ENCODE assay signal across 9 cellular contexts in the genomic region with DNA sequence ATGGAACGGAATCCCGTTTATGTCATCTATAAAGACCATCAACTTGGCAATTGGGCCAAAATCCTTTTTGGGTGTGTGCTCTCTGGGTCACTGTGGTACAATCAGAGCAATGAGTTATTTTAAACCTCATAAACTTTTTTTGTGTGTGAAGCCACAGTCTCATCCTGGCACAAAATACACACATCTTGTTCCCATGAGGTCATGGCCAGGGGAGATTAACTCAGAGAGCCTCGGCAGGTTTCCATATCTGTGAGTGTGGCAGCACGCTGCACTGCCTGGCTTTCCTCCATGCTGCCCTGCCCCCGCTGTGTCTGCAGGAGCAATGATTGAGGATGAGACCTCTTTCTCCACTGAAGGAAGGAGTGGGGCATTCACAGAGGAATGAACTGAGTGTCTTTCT. TPM values are rescaled to one million over a fixed set of nuclear protein-coding genes. Genes with fewer than 3 reads are reported as not detected.
DNase-seq lines count a peak whose midpoint lies in the region; ATAC-seq and TF ChIP-seq lines count a peak whose summit lies in the region.
"Had no signal": no experiment of that assay in that cellular context is flagged by ENCODE, and none has a peak within 500 bp of the region (broad histone marks: within the 10 kb centered on the region; RNA-seq: fewer than 3 reads in every experiment).

No MANE protein-coding gene starts in this region.

- ATAC-seq in gastroesophageal sphincter = peak; percentile 78
- ATAC-seq: activated CD8-positive, alpha-beta T cell treated with anti-CD3 and anti-CD28 coated beads for 36 hours had no signal

- TF ChIP-seq EP300 in gastroesophageal sphincter (IDR thresholded peaks at IDR 0.05) = no peak

- peaks cover 0 to 34% (median 6%) of the 10 kb centered on the region in 3 donors for H3K4me1 ChIP-seq in gastroesophageal sphincter
- peaks cover 27% of the 10 kb centered on the region for H3K4me1 ChIP-seq in osteoblast (ENCODE audit: insufficient read depth, low read length)

- no peak overlapping the region for H2AFZ ChIP-seq in osteoblast (ENCODE audit: low read length)

- no peak for TF ChIP-seq POLR2A in gastroesophageal sphincter (IDR thresholded peaks at IDR 0.05)

- no peaks in the 10 kb centered on the region for H3K79me2 ChIP-seq in osteoblast (ENCODE audit: insufficient read depth, low read length)

- DNase-seq in RPMI7951 (ENCODE audit: low read depth) = peak; percentile 91
- DNase-seq in osteoblast (ENCODE audit: insufficient read length, low spot score, missing footprints) = peak; percentile 91
- no peak for DNase-seq in AML-193 (lab: John Stamatoyannopoulos, UW)
- no peak for DNase-seq in T-helper 2 cell
- no peak for DNase-seq in foreskin melanocyte
- no peak for DNase-seq in T-helper 9 cell
- DNase-seq: activated CD8-positive, alpha-beta T cell treated with anti-CD3 and anti-CD28 coated beads for 36 hours had no signal

- H3K9me3 ChIP-seq in gastroesophageal sphincter = no peaks in the 10 kb centered on the region
- H3K9me3 ChIP-seq in osteoblast (ENCODE audit: low read depth, low read length) = no peaks in the 10 kb centered on the region

- H3K27me3 ChIP-seq in gastroesophageal sphincter = no peaks in the 10 kb centered on the region
- peaks cover 4% of the 10 kb centered on the region for H3K27me3 ChIP-seq in osteoblast (ENCODE audit: insufficient read depth, low read length)

- no peak overlapping the region for H3K4me2 ChIP-seq in osteoblast (ENCODE audit: insufficient read depth, low read length)

- H3K27ac ChIP-seq in C4-2B = peak overlapping the region; percentile 2; the same call in 1 of the 2 replicates
- peak overlapping the region in 1 of 4 donors; percentile 53 for H3K27ac ChIP-seq in gastroesophageal sphincter
- no peak overlapping the region for H3K27ac ChIP-seq in osteoblast (ENCODE audit: low read depth, low read length)

- H3K4me3 ChIP-seq in gastroesophageal sphincter = no peak overlapping the region
- H3K4me3 ChIP-seq in osteoblast (ENCODE audit: insufficient read depth, low read length) = no peak overlapping the region

- H4K20me1 ChIP-seq in osteoblast (ENCODE audit: insufficient read depth, low read length) = no peaks in the 10 kb centered on the region

- WGBS in gastroesophageal sphincter (ENCODE audit: low coverage in 1 of 2), 2 donors = 35 to 40% methylated on average over 2 to 3 of the region's 5 CpGs

- H3K36me3 ChIP-seq in gastroesophageal sphincter = no peaks in the 10 kb centered on the region
- H3K36me3 ChIP-seq in osteoblast (ENCODE audit: insufficient read depth, low read length) = no peaks in the 10 kb centered on the region

- TF ChIP-seq CTCF in C4-2B (conservative IDR thresholded peaks at IDR 0.05) (no peak), gastroesophageal sphincter (IDR thresholded peaks at IDR 0.05) (no peak), osteoblast (IDR thresholded peaks at IDR 0.05; ENCODE audit: extremely low read depth, low read depth, low read length) (no peak)

RNA-seq across cellular contexts. Expression of gene DLG1, which starts 54.0 kb away (rescaled TPM):
- total RNA-seq in RPMI7951 (2014; rRNA removed; shearing (Covaris generic)) = 97.2 and 104 TPM in 2 replicates
- total RNA-seq in gastroesophageal sphincter (10 to 100 TPM; 71.4 to 90.4 (median 80.9) TPM), osteoblast (76.6 and 79.3 TPM in 2 replicates)

Comparison
In these comparisons a context has a peak if more than half of its experiments do, and no peak if none do; other contexts are left out.
1. DNase-seq: peak in RPMI7951 (single experiment) and osteoblast (single experiment); none in AML-193 (0 of 2), T-helper 2 cell (0 of 5), foreskin melanocyte (single experiment) and T-helper 9 cell (single experiment).